ENCODE assay signal across 7 cellular contexts in genomic region chr9:36102742-36103495, GRCh38. TPM values are rescaled to one million over a fixed set of nuclear protein-coding genes. Genes with fewer than 3 reads are reported as not detected.
DNase-seq lines count a peak whose midpoint lies in the region; FAIRE-seq and TF ChIP-seq lines count a peak whose summit lies in the region.

No MANE protein-coding gene starts in this region.

- no peaks in the 10 kb centered on the region for H3K9me3 ChIP-seq in endothelial cell of umbilical vein (replicated peaks; ENCODE audit: control insufficient read depth, insufficient read depth, low read length)

- TF ChIP-seq CTCF in HL-60 (IDR thresholded peaks at IDR 0.05; ENCODE audit: insufficient read depth, low read length): peak; percentile 85
- peak; percentile 70 to 81 for TF ChIP-seq CTCF in endothelial cell of umbilical vein (IDR thresholded peaks at IDR 0.05; ENCODE audit: extremely low read depth in 1 of 2, insufficient read depth in 1 of 2, low read depth in 1 of 2, low read length in 2 of 2)

- intact Hi-C loops in endothelial cell of umbilical vein (cut with micrococcal nuclease): loop anchor here (1.0 to 5.0 kb wide), 6 partner anchors 12 to 146 kb away; partner anchors contain the start of genes GLIPR2 and OR2S2

- FAIRE-seq in GM12892 (lab: Jason Lieb, UNC): peak; percentile 78
- FAIRE-seq in endothelial cell of umbilical vein (lab: Jason Lieb, UNC): no peak

- no peaks in the 10 kb centered on the region for H3K36me3 ChIP-seq in endothelial cell of umbilical vein (ENCODE audit: control insufficient read depth in 2 of 2, extremely low read depth in 1 of 2, insufficient read depth in 2 of 2, low read length in 2 of 2)

- H3K27me3 ChIP-seq in HL-60 (ENCODE audit: insufficient read depth, poor library complexity, severe bottlenecking): no peaks in the 10 kb centered on the region
- no peaks in the 10 kb centered on the region for H3K27me3 ChIP-seq in endothelial cell of umbilical vein (ENCODE audit: control insufficient read depth in 2 of 2, insufficient read depth in 2 of 2, low read length in 2 of 2)

- BruUV-seq in endothelial cell of umbilical vein (replicated peaks; lab: Mats Ljungman, UMichigan): no TSS peak

- no peaks in the 10 kb centered on the region for H3K9me1 ChIP-seq in endothelial cell of umbilical vein (replicated peaks; ENCODE audit: control insufficient read depth, extremely low read depth, insufficient read depth, low read length)

- no peaks in the 10 kb centered on the region for H3K79me2 ChIP-seq in endothelial cell of umbilical vein (ENCODE audit: control insufficient read depth, insufficient read depth, low read length)

- TF ChIP-seq POLR2A in GM12892 (IDR thresholded peaks at IDR 0.05; ENCODE audit: low read depth, low read length) (no peak), endothelial cell of umbilical vein (IDR thresholded peaks at IDR 0.05; ENCODE audit: low read depth, low read length) (peak; percentile 12)

- no peak overlapping the region for H3K9ac ChIP-seq in endothelial cell of umbilical vein (replicated peaks; ENCODE audit: extremely low read depth, insufficient read depth, low read length)

- peak overlapping the region; percentile 76 for H2AFZ ChIP-seq in endothelial cell of umbilical vein (ENCODE audit: low read depth, low read length)

- no peaks in the 10 kb centered on the region for H4K20me1 ChIP-seq in endothelial cell of umbilical vein (replicated peaks; ENCODE audit: control insufficient read depth, extremely low read depth, insufficient read depth, low read length)

- DNase-seq in GM12892 (ENCODE audit: insufficient read length): peak; percentile 37
- peak; percentile 55 to 92 for DNase-seq in HL-60 (ENCODE audit: low read depth in 1 of 2, low spot score in 1 of 2)
- DNase-seq in NK-92 treated with Interleukin-12 subunit alpha and Interleukin-12 subunit beta, amount 100 ng/mL, for 24 hours (lab: John Stamatoyannopoulos, UW): peak; percentile 69
- peak; percentile 78 to 81 for DNase-seq in activated CD8-positive, alpha-beta memory T cell treated with anti-CD3 and anti-CD28 coated beads for 4 hours (ENCODE audit: low read depth in 2 of 2)
- peak; percentile 77 for DNase-seq in endothelial cell of umbilical vein (ENCODE audit: low read depth, low spot score)
- peak; percentile 73 for DNase-seq in midbrain (lab: John Stamatoyannopoulos, UW)
- DNase-seq in stimulated activated CD8-positive, alpha-beta memory T cell treated with anti-CD3 and anti-CD28 coated beads, Interleukin-4, amount 100 ng/mL, for 48 hours: peak; percentile 91

- H3K4me2 ChIP-seq in endothelial cell of umbilical vein (ENCODE audit: insufficient read depth, low read length): no peak overlapping the region

- dilution Hi-C loops in endothelial cell of umbilical vein (cut with MboI; ENCODE audit: extremely low pct_ligation_motif_present, low sequenced_read_pairs): no loop called here

- H3K4me3 ChIP-seq in HL-60 (replicated peaks; ENCODE audit: insufficient read depth, low read length) (no peak overlapping the region), endothelial cell of umbilical vein (replicated peaks in 1 of 3; ENCODE audit: insufficient read depth in 1 of 3, low read depth in 1 of 3, low read length in 3 of 3) (no peak overlapping the region)

- CTCF ChIA-PET in endothelial cell of umbilical vein (lab: Charles Lee): interaction anchor here (0.6 to 6.7 kb wide), 43 partner anchors 8 to 515 kb away, joined by 3 to 189 read pairs (median 5); partner anchors contain the start of genes CCIN, CLTA and GLIPR2

- no peak overlapping the region; the same call in 1 of the 2 replicates for H3K27ac ChIP-seq in HL-60 (replicated peaks)
- H3K27ac ChIP-seq in endothelial cell of umbilical vein (ENCODE audit: insufficient read depth, low read depth, low read length): peak overlapping the region; percentile 41

- H3K4me1 ChIP-seq in endothelial cell of umbilical vein (ENCODE audit: control insufficient read depth, extremely low read depth, insufficient read depth, low read length): peaks cover 19% of the 10 kb centered on the region

- POLR2A ChIA-PET in endothelial cell of umbilical vein (lab: Charles Lee): interaction anchor here (0.7 to 1.6 kb wide), 6 partner anchors 12 to 151 kb away, joined by 3 to 5 read pairs (median 3); partner anchors contain the start of gene CLTA

TF ChIP-seq in endothelial cell of umbilical vein, 7 proteins besides CTCF, POLR2A, EP300 and RAD21:
- TF ChIP-seq MAX (IDR thresholded peaks at IDR 0.05; ENCODE audit: insufficient read depth, insufficient read length) (no peak), JUN (IDR thresholded peaks at IDR 0.05; ENCODE audit: borderline replicate concordance, insufficient read depth, insufficient read length, low read depth) (no peak), POLR2AphosphoS5 (IDR thresholded peaks at IDR 0.05; ENCODE audit: insufficient read depth, low read depth, low read length) (no peak), GATA2 (IDR thresholded peaks at IDR 0.05; ENCODE audit: insufficient read depth, insufficient read length, low read depth, low read length) (no peak), EZH2 (IDR thresholded peaks at IDR 0.05; ENCODE audit: borderline replicate concordance, low read depth, low read length, severe bottlenecking) (no peak), MYC (IDR thresholded peaks at IDR 0.05; ENCODE audit: low read depth, low read length) (no peak), FOS (IDR thresholded peaks at IDR 0.05; ENCODE audit: borderline replicate concordance, insufficient read depth, low read length) (no peak)

RNA-seq across cellular contexts. Expression of gene GLIPR2, which starts 33.6 kb away (rescaled TPM):
- 4.0 TPM for polyA plus RNA-seq in GM12892 (2012; ENCODE audit: missing spikeins)
- 20.0 and 22.0 TPM in 2 replicates for total RNA-seq in endothelial cell of umbilical vein
- 42.4 and 42.5 TPM in 2 replicates for polyA plus RNA-seq in endothelial cell of umbilical vein
- polyA plus RNA-seq in endothelial cell of umbilical vein (2011; cell fraction: cytosol; rRNA removed): 42.7 and 51.4 TPM in 2 replicates
- 22.7 and 24.5 TPM in 2 replicates for polyA plus RNA-seq in endothelial cell of umbilical vein (2011; cell fraction: nucleus; rRNA removed)
- 47.6 and 56.2 TPM in 2 replicates for polyA plus RNA-seq in endothelial cell of umbilical vein (2012)
- polyA minus RNA-seq in endothelial cell of umbilical vein: 45.7 and 51.9 TPM in 2 replicates
- not detected for polyA minus RNA-seq in endothelial cell of umbilical vein (2011; cell fraction: cytosol; rRNA and poly(A)+ RNA removed)
- 6.8 and 7.0 TPM in 2 replicates for polyA minus RNA-seq in endothelial cell of umbilical vein (2011; cell fraction: nucleus; rRNA and poly(A)+ RNA removed)

Comparison
In these comparisons a context has a peak if more than half of its experiments do, and no peak if none do; other contexts are left out.
1. DNase-seq: peak in every context shown above with its lines; median percentile 91 in stimulated activated CD8-positive, alpha-beta memory T cell treated with anti-CD3 and anti-CD28 coated beads, Interleukin-4, amount 100 ng/mL, for 48 hours; 80 in activated CD8-positive, alpha-beta memory T cell treated with anti-CD3 and anti-CD28 coated beads for 4 hours; 77 in endothelial cell of umbilical vein; 74 in HL-60; 73 in midbrain; 69 in NK-92 treated with Interleukin-12 subunit alpha and Interleukin-12 subunit beta, amount 100 ng/mL, for 24 hours; 37 in GM12892.